Comparison of ENCODE assay signal across 9 cellular contexts in the genomic region with DNA sequence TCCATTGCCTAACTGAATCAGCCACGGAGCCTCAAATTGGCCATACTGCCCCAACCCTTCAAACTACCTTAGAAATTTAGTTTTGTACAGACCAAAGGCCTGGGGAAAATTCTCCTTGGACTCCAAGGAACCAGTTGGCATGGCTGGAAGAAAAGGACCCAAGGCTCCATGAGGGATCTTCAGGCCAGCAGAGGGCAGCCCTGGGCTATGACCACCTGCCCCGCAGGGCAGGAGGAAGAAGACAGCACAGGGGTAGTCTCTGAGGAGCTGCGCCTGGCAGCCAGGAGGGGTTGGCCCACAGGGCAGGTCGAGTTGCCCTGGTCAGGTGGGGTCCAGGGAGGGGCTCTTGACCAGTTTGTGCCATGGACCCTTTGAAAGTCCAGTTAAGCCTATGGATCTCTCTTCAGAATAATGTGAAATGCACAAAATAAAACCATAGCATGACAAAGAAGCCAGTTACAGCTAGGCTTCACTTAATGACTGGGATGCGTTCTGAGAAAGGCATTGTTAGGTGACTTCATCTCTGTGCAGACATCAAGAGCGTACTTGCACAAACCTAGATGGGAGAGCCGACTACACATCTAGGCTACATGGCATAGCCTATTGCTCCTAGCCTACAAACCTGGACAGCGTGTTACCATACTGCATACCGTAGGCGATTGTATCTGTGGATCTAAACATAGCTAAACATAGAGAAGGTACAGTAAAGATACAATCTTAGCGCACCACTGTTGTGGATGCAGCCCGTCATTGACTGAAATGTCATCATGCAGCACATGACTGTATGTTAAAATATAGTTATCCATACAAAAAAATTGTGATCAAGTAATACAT. TPM values are rescaled to one million over a fixed set of nuclear protein-coding genes. Genes with fewer than 3 reads are reported as not detected.
DNase-seq lines count a peak whose midpoint lies in the region; ATAC-seq and TF ChIP-seq lines count a peak whose summit lies in the region.
"Had no signal": no experiment of that assay in that cellular context is flagged by ENCODE, and none has a peak within 500 bp of the region (broad histone marks: within the 10 kb centered on the region; RNA-seq: fewer than 3 reads in every experiment).

No MANE protein-coding gene starts in this region.

- no peak overlapping the region for H3K4me3 Mint-ChIP-seq in Caco-2 (ENCODE audit: unreplicated experiment)
- no peak overlapping the region for H3K4me3 Mint-ChIP-seq in HFFc6

- no peak for ATAC-seq in HG02610 (IDR thresholded peaks at IDR 0.05; ENCODE audit: unreplicated experiment)

- peaks cover 11% of the 10 kb centered on the region for H3K4me1 Mint-ChIP-seq in Caco-2 (ENCODE audit: low read depth, unreplicated experiment)
- no peaks in the 10 kb centered on the region for H3K4me1 Mint-ChIP-seq in HFFc6 (ENCODE audit: low read depth)

- H3K4me3 ChIP-seq in Caco-2 (ENCODE audit: low read depth, low read length), result no peak overlapping the region
- no peak overlapping the region for H3K4me3 ChIP-seq in astrocyte of the cerebellum (ENCODE audit: low read depth, low read length)

- H3K4me1 ChIP-seq in Caco-2, result no peaks in the 10 kb centered on the region

- H3K27ac Mint-ChIP-seq in Caco-2 (ENCODE audit: unreplicated experiment) (no peak overlapping the region), HFFc6 (no peak overlapping the region)

- intact Hi-C loops in Caco-2 (cut with micrococcal nuclease; ENCODE audit: unreplicated experiment), result loop anchor here (1.0 to 2.0 kb wide), 2 partner anchors 28 to 137 kb away; no protein-coding TSS in a partner anchor

- H3K36me3 ChIP-seq in Caco-2 (ENCODE audit: control insufficient read depth, insufficient read depth, low read length), result no peaks in the 10 kb centered on the region

- DNase-seq in Caco-2 (peak; percentile 65 to 76), HFFc6 (peak; percentile 30), SHP77 (lab: John Stamatoyannopoulos, UW) (peak; percentile 7 to 14), astrocyte of the cerebellum (ENCODE audit: low read depth) (no peak), iPS-NIHi7 (ENCODE audit: extremely low spot score) (peak; percentile 95), retina (no peak)
- peak; percentile 38 for DNase-seq in stimulated activated CD4-positive, alpha-beta T cell treated with anti-CD3 and anti-CD28 coated beads, Interleukin-4, amount 100 ng/mL, for 24 hours

- H3K27me3 ChIP-seq in Caco-2 (replicated peaks; ENCODE audit: control insufficient read depth, insufficient read depth, low read length), result no peaks in the 10 kb centered on the region

- CTCF ChIA-PET in Caco-2 (lab: Charles Lee), result interaction anchor here (0.6 to 1.7 kb wide), 16 partner anchors 11 to 471 kb away, joined by 3 to 15 read pairs (median 4); no protein-coding TSS in a partner anchor

- BruUV-seq in Caco-2 (replicated peaks; lab: Mats Ljungman, UMichigan), result no TSS peak

- no peaks in the 10 kb centered on the region for H3K9me3 Mint-ChIP-seq in Caco-2 (ENCODE audit: unreplicated experiment)
- no peaks in the 10 kb centered on the region for H3K9me3 Mint-ChIP-seq in HFFc6

- no peaks in the 10 kb centered on the region for H3K9me3 ChIP-seq in Caco-2

- no peaks in the 10 kb centered on the region for H3K27me3 Mint-ChIP-seq in Caco-2 (ENCODE audit: insufficient read depth, unreplicated experiment)
- H3K27me3 Mint-ChIP-seq in HFFc6 (ENCODE audit: insufficient read depth), result peaks cover 53% of the 10 kb centered on the region

- POLR2A ChIA-PET in Caco-2 (lab: Charles Lee), result interaction anchor here (1.2 kb wide), 1 partner anchor 10 kb away, joined by 3 read pairs; no protein-coding TSS in a partner anchor

- in situ Hi-C loops in astrocyte of the cerebellum (cut with HindIII; ENCODE audit: low sequenced_read_pairs), result no loop called here

- H3K36me3 Mint-ChIP-seq in Caco-2 (ENCODE audit: insufficient read depth, unreplicated experiment) (no peaks in the 10 kb centered on the region), HFFc6 (ENCODE audit: low read depth) (no peaks in the 10 kb centered on the region)

- TF ChIP-seq CTCF in Caco-2 (IDR thresholded peaks at IDR 0.05; ENCODE audit: insufficient read depth in 1 of 2, low read depth in 1 of 2, low read length in 1 of 2, severe bottlenecking in 1 of 2, unreplicated experiment in 1 of 2) (peak; percentile 76 to 86), HFFc6 (IDR thresholded peaks at IDR 0.05) (peak; percentile 82), astrocyte of the cerebellum (IDR thresholded peaks at IDR 0.05; ENCODE audit: low read depth, low read length, missing control alignments) (peak; percentile 67)

RNA-seq across cellular contexts. Expression of a gene that starts 26.1 kb away (rescaled TPM):
- total RNA-seq in Caco-2 (2022), result 0.07 TPM in 2 replicates
- not detected for total RNA-seq in HFFc6 (2021; fragmentation: NEBNext Ultra II Directional; extraction: Animal tissue kit (Norgen Biotek cat#: 25700))
- total RNA-seq: pulmonary artery endothelial cell had no signal

RNA-seq across cellular contexts. Expression of a gene that starts 40.9 kb away (rescaled TPM):
- total RNA-seq in Caco-2 (2022), result 0.26 and 0.48 TPM in 2 replicates
- total RNA-seq in HFFc6 (2021; fragmentation: NEBNext Ultra II Directional; extraction: Animal tissue kit (Norgen Biotek cat#: 25700)), result not detected
- total RNA-seq: pulmonary artery endothelial cell had no signal

Comparison
In these comparisons a context has a peak if more than half of its experiments do, and no peak if none do; other contexts are left out.
1. DNase-seq: peak in Caco-2 (2 of 2), HFFc6 (single experiment), SHP77 (2 of 2), iPS-NIHi7 (single experiment) and stimulated activated CD4-positive, alpha-beta T cell treated with anti-CD3 and anti-CD28 coated beads, Interleukin-4, amount 100 ng/mL, for 24 hours (single experiment); none in astrocyte of the cerebellum (single experiment) and retina (single experiment).
2. Peak in every context shown above with its lines, with median percentiles within 50 percentile points of each other: CTCF ChIP-seq.